Comparison of ENCODE assay signal across 8 cellular contexts in the genomic region with DNA sequence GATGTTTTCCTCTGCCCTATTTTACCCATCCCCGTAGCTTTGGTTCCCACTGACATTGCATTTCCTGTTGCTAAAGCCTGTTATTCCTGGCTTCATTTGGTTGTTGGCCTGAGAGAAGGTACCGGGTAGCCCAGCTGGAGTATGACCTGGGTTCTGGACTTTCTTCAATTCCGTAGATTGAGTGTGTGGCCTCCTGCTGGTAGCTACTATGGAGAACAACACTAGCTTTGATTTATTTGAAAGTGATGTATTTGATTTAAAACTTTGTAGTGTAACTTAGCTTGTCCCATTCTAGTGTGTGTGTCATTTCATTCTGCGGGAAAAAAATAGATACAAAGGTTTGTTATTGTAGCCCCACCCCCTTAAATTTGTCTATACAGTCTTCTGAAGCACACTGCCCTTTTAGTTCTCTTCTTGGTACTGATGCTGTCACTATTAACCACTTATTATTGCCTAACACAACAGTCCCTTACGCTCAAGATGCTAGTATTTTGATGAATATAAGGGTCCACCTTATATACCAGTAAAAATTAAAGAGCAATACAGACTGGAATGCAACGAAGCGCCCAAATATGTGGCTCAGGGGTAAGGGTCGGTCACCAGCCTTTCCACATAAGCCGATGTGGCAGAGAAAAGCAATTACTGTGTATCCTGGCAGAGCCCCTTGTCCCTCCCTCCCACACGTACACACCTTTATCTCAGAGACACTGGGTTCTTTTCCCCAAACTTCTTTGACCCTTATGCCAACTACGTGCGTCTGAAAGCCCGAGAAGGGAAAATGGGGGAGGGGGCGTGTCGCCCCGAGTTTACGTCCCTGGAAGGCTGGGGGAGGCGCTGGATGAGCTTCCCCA. TPM values are rescaled to one million over a fixed set of nuclear protein-coding genes. Genes with fewer than 3 reads are reported as not detected.
DNase-seq lines count a peak whose midpoint lies in the region; TF ChIP-seq lines count a peak whose summit lies in the region.

No MANE protein-coding gene starts in this region.

- H3K27me3 ChIP-seq in DOHH2 (ENCODE audit: control insufficient read depth, low read length) (peaks cover 11% of the 10 kb centered on the region), HAP-1 (ENCODE audit: low read depth) (no peaks in the 10 kb centered on the region), stomach (no peaks in the 10 kb centered on the region)

- no peak overlapping the region for H3K27ac ChIP-seq in DOHH2 (ENCODE audit: low read depth, low read length)
- H3K27ac ChIP-seq in stomach, result peak overlapping the region; percentile 84 to 96 (median 95)

- H3K79me2 ChIP-seq in DOHH2 (ENCODE audit: control insufficient read depth, low read length), result no peaks in the 10 kb centered on the region

- H3K36me3 ChIP-seq in DOHH2 (ENCODE audit: control insufficient read depth, low read length) (peaks cover 36% of the 10 kb centered on the region), HAP-1 (replicated peaks) (peaks cover 40% of the 10 kb centered on the region), stomach (peaks cover 19 to 34% (median 32%) of the 10 kb centered on the region in 4 donors)

- WGBS in stomach, 5 donors, result 3 to 5% (median 4%) methylated on average over 18 of the region's 18 CpGs

- peak overlapping the region; percentile 98 for H3K27ac Mint-ChIP-seq in chondrocyte (ENCODE audit: unreplicated experiment)

- H3K4me2 ChIP-seq in DOHH2 (ENCODE audit: low read length), result peak overlapping the region; percentile 99

- peaks cover 39% of the 10 kb centered on the region for H3F3A ChIP-seq in DOHH2 (ENCODE audit: control insufficient read depth, insufficient read depth)

- H3K4me3 Mint-ChIP-seq in chondrocyte (ENCODE audit: unreplicated experiment), result peak overlapping the region; percentile 91

- TF ChIP-seq EP300 in stomach (IDR thresholded peaks at IDR 0.05), result no peak

- DNase-seq in HAP-1 (ENCODE audit: low spot score in 2 of 2) (peak; percentile 35 to 37), OCI-M1 (lab: John Stamatoyannopoulos, UW) (peak; percentile 65), chondrocyte (ENCODE audit: low spot score) (no peak), left kidney (ENCODE audit: low read depth, low spot score) (peak; percentile 65), stomach (no peak), iPS-NIHi11 (ENCODE audit: low spot score) (no peak), COR-L47 (lab: John Stamatoyannopoulos, UW) (no peak)

- H3K4me1 Mint-ChIP-seq in chondrocyte (ENCODE audit: low read depth), result peaks cover 38% of the 10 kb centered on the region

- H3K4me1 ChIP-seq in DOHH2 (ENCODE audit: control insufficient read depth, low read length) (peaks cover 45% of the 10 kb centered on the region), HAP-1 (peaks cover 57% of the 10 kb centered on the region), stomach (peaks cover 11 to 28% (median 27%) of the 10 kb centered on the region in 4 donors)

- no peaks in the 10 kb centered on the region for H3K27me3 Mint-ChIP-seq in chondrocyte (ENCODE audit: low read depth)

- peaks cover 24% of the 10 kb centered on the region for H3K36me3 Mint-ChIP-seq in chondrocyte (ENCODE audit: low read depth)

- intact Hi-C loops in stomach (cut with DNase I; ENCODE audit: low total_unique reads), result no loop called here

- peaks cover 4% of the 10 kb centered on the region; the same call in 1 of the 2 replicates for H4K20me1 ChIP-seq in DOHH2 (ENCODE audit: control insufficient read depth, insufficient read depth, low read depth, low read length)

- in situ Hi-C loops in HAP-1 (cut with MboI; ENCODE audit: low sequenced_read_pairs), result no loop called here

- H3K4me3 ChIP-seq in DOHH2 (ENCODE audit: low read length) (peak overlapping the region; percentile 85), HAP-1 (peak overlapping the region; percentile 67), stomach (peak overlapping the region; percentile 80 to 88 (median 84))

- H3K9me3 ChIP-seq in DOHH2 (ENCODE audit: control insufficient read depth, insufficient read depth, low read length), result no peaks in the 10 kb centered on the region
- H3K9me3 ChIP-seq in HAP-1, result no peaks in the 10 kb centered on the region
- H3K9me3 ChIP-seq in stomach, result no peaks in the 10 kb centered on the region

- TF ChIP-seq POLR2A in stomach (IDR thresholded peaks at IDR 0.05), result no peak

- TF ChIP-seq CTCF in DOHH2 (IDR thresholded peaks at IDR 0.05; ENCODE audit: low read depth, low read length, poor library complexity, severe bottlenecking) (peak; percentile 57), chondrocyte (IDR thresholded peaks at IDR 0.05) (peak; percentile 81), stomach (IDR thresholded peaks at IDR 0.05) (peak in 3 of 7 experiments; percentile 39 to 47 (median 46))

- H3K9me2 ChIP-seq in DOHH2 (replicated peaks; ENCODE audit: control insufficient read depth, low read length), result no peaks in the 10 kb centered on the region

- no peaks in the 10 kb centered on the region for H3K9me3 Mint-ChIP-seq in chondrocyte (ENCODE audit: low read depth)

RNA-seq across cellular contexts. Expression of a gene that starts 0.6 kb away (rescaled TPM):
- total RNA-seq in chondrocyte, result 40.8 to 59.6 TPM (median 45.9 TPM) in 3 replicates
- total RNA-seq in stomach, result 100 to 1,000 TPM in 1 of 5 donors, 10 to 100 TPM in 4; 25.9 to 137 (median 79.0) TPM
- polyA plus RNA-seq in stomach, result 10 to 100 TPM; 43.2 to 86.9 (median 54.5) TPM

RNA-seq across cellular contexts. Expression of a gene that starts 33.1 kb away (rescaled TPM):
- total RNA-seq in chondrocyte (303 to 446 TPM (median 444 TPM) in 3 replicates), stomach (100 to 1,000 TPM in 4 of 5 donors, 10 to 100 TPM in 1; 99.8 to 149 (median 113) TPM)
- 100 to 1,000 TPM; 159 to 375 (median 244) TPM for polyA plus RNA-seq in stomach

RNA-seq across cellular contexts. Expression of a gene that starts 41.3 kb away (rescaled TPM):
- total RNA-seq in chondrocyte (0.59 to 0.87 TPM (median 0.85 TPM) in 3 replicates), stomach (1 to 10 TPM in 1 of 5 donors, under 1 TPM in 1, not detected in 3; 0.87 to 1.3 TPM)
- 1 to 10 TPM in 1 of 3 donors, under 1 TPM in 1, not detected in 1; 0.50 to 4.0 TPM for polyA plus RNA-seq in stomach

RNA-seq across cellular contexts. Expression of a gene that starts 54.2 kb away (rescaled TPM):
- total RNA-seq in chondrocyte, result 121 to 130 TPM (median 121 TPM) in 3 replicates
- 100 to 1,000 TPM in 1 of 5 donors, 10 to 100 TPM in 4; 15.8 to 257 (median 73.2) TPM for total RNA-seq in stomach
- polyA plus RNA-seq in stomach, result 10 to 100 TPM; 59.4 to 78.2 (median 60.8) TPM

RNA-seq across cellular contexts. Expression of a gene that starts 54.9 kb away (rescaled TPM):
- total RNA-seq in chondrocyte (14.4 to 19.9 TPM (median 15.9 TPM) in 3 replicates), stomach (10 to 100 TPM in 3 of 5 donors, 1 to 10 TPM in 2; 3.5 to 85.7 (median 24.6) TPM)
- polyA plus RNA-seq in stomach, result 10 to 100 TPM in 1 of 3 donors, 1 to 10 TPM in 2; 7.3 to 15.0 (median 7.6) TPM

Comparison
In these comparisons a context has a peak if more than half of its experiments do, and no peak if none do; other contexts are left out.
1. DNase-seq: peak in HAP-1 (2 of 2), OCI-M1 (single experiment) and left kidney (single experiment); none in chondrocyte (single experiment), stomach (single experiment), iPS-NIHi11 (single experiment) and COR-L47 (single experiment).
2. Peak in every context shown above with its lines, with median percentiles within 50 percentile points of each other: H3K4me3 ChIP-seq.